Comparison of ENCODE assay signal across 19 cellular contexts in the genomic region with DNA sequence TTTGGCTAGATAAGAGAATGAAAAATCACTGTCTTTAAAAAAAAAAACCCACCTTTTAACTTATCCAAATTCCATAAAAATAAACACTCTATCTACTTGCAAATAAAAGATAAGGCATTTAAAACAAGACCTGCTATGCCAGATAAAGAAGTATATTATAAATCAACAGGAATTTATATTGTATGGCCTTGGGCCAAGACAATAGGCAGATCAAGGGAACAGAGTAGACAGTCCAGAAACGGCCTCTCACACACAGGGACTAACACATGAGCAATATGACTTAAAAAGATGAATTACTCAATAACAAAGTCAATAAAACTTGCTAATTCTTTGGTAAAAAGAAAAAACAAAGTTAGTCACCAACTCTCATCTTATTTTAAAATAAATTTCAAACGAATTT.
"Had no signal": no experiment of that assay in that cellular context is flagged by ENCODE, and none has a peak within 500 bp of the region (broad histone marks: within the 10 kb centered on the region; RNA-seq: fewer than 3 reads in every experiment).

No MANE protein-coding gene starts in this region.

- H3K36me3 ChIP-seq: right atrium auricular region, sigmoid colon, stomach had no signal

- FAIRE-seq: endothelial cell of umbilical vein, kidney had no signal

- H3K9me3 ChIP-seq: mucosa of descending colon, right atrium auricular region, sigmoid colon, stomach had no signal

- ATAC-seq: foreskin keratinocyte; mucosa of descending colon; naive thymus-derived CD8-positive, alpha-beta T cell had no signal

- H3K27ac ChIP-seq: coronary artery, foreskin keratinocyte, hepatocyte, right atrium auricular region, sigmoid colon, skin epidermis, stomach had no signal

- H3K4me3 ChIP-seq: coronary artery, hepatocyte, mucosa of descending colon, right atrium auricular region, sigmoid colon, skin epidermis, stomach had no signal

- H3K27me3 ChIP-seq: foreskin keratinocyte, hepatocyte, right atrium auricular region, sigmoid colon, stomach had no signal

- H3K4me1 ChIP-seq: foreskin keratinocyte, right atrium auricular region, sigmoid colon had no signal

- DNase-seq: effector CD4-positive, alpha-beta T cell; endodermal cell; erythroblast; foreskin keratinocyte; head of caudate nucleus; kidney; left cardiac atrium; mucosa of descending colon; naive thymus-derived CD8-positive, alpha-beta T cell; posterior cingulate gyrus; sigmoid colon; stimulated activated CD4-positive, alpha-beta T cell treated with anti-CD3 and anti-CD28 coated beads, Interleukin-12 subunit alpha, Interleukin-12 subunit beta, amount 100 ng/mL, for 4 hours; stimulated activated naive CD4-positive, alpha-beta T cell; stomach had no signal
